ENCODE assay signal across 8 cellular contexts in genomic region chrX:45710081-45710801, GRCh38.
DNase-seq lines count a peak whose midpoint lies in the region; ATAC-seq and TF ChIP-seq lines count a peak whose summit lies in the region.

No MANE protein-coding gene starts in this region.

- H3K27ac ChIP-seq in upper lobe of left lung = no peak overlapping the region

- no peak for TF ChIP-seq EP300 in upper lobe of left lung (IDR thresholded peaks at IDR 0.05)

- no peaks in the 10 kb centered on the region for H3K27me3 ChIP-seq in upper lobe of left lung

- 48 to 56% methylated on average over 2 of the region's 2 CpGs for WGBS in upper lobe of left lung, 2 donors

- H3K4me1 ChIP-seq in upper lobe of left lung = peaks cover 0 to 3% (median 0%) of the 10 kb centered on the region in 4 donors

- no peaks in the 10 kb centered on the region for H3K9me3 ChIP-seq in upper lobe of left lung

- peak; percentile 58 for DNase-seq in GDM1 (lab: John Stamatoyannopoulos, UW)
- peak; percentile 98 for DNase-seq in M059J (ENCODE audit: low read depth)
- peak; percentile 87 for DNase-seq in astrocyte of the hippocampus (ENCODE audit: low read depth, low spot score)
- DNase-seq in stimulated activated CD4-positive, alpha-beta T cell treated with anti-CD3 and anti-CD28 coated beads, TNF-alpha, amount 100 ng/mL, for 24 hours (ENCODE audit: low read depth in 3 of 3) = peak; percentile 11 to 59 (median 40)
- no peak for DNase-seq in cerebellar cortex (ENCODE audit: low spot score)
- DNase-seq in cortex of kidney (lab: John Stamatoyannopoulos, UW) = no peak
- DNase-seq in upper lobe of left lung = no peak

- H3K36me3 ChIP-seq in upper lobe of left lung = no peaks in the 10 kb centered on the region

- TF ChIP-seq CTCF in upper lobe of left lung (IDR thresholded peaks at IDR 0.05) = no peak

- no peak for TF ChIP-seq POLR2A in upper lobe of left lung (IDR thresholded peaks at IDR 0.05)

- H3K4me3 ChIP-seq in upper lobe of left lung = no peak overlapping the region

- ATAC-seq in GM21786 (IDR thresholded peaks at IDR 0.05; ENCODE audit: unreplicated experiment) (peak; percentile 73), upper lobe of left lung (ENCODE audit: low FRiP score in 2 of 2) (no peak)

Comparison
In these comparisons a context has a peak if more than half of its experiments do, and no peak if none do; other contexts are left out.
1. DNase-seq: peak in GDM1 (single experiment), M059J (single experiment), astrocyte of the hippocampus (single experiment) and stimulated activated CD4-positive, alpha-beta T cell treated with anti-CD3 and anti-CD28 coated beads, TNF-alpha, amount 100 ng/mL, for 24 hours (3 of 3); none in cerebellar cortex (single experiment), cortex of kidney (single experiment) and upper lobe of left lung (0 of 2).